In genomic region chr5:96329886-96330531, GRCh38 we compare ENCODE assay signal across 17 cellular contexts.
DNase-seq lines count a peak whose midpoint lies in the region; ATAC-seq and TF ChIP-seq lines count a peak whose summit lies in the region.
"Had no signal": no experiment of that assay in that cellular context is flagged by ENCODE, and none has a peak within 500 bp of the region (broad histone marks: within the 10 kb centered on the region; RNA-seq: fewer than 3 reads in every experiment).

No MANE protein-coding gene starts in this region.

- H3K9me3 Mint-ChIP-seq in natural killer cell treated with Interleukin-12 subunit alpha and Interleukin-12 subunit beta and Interleukin-15 and Interleukin-18, amount 100 ng/mL, for 72 hours, result no peaks in the 10 kb centered on the region
- H3K9me3 Mint-ChIP-seq in natural killer cell, result no peaks in the 10 kb centered on the region
- H3K9me3 Mint-ChIP-seq in naive thymus-derived CD8-positive, alpha-beta T cell, result no peaks in the 10 kb centered on the region
- H3K9me3 Mint-ChIP-seq: activated T-cell treated with anti-CD3 and anti-CD28 coated beads, Interleukin-2, amount 50 U/mL, for 24 hours; endodermal cell had no signal

- no peak for DNase-seq in natural killer cell treated with Interleukin-12 subunit alpha and Interleukin-12 subunit beta and Interleukin-15 and Interleukin-18, amount 100 ng/mL, for 72 hours (ENCODE audit: low spot score)
- DNase-seq in natural killer cell (no peak), RKO (ENCODE audit: low spot score) (peak; percentile 29), fibroblast of mammary gland (ENCODE audit: low read depth) (peak; percentile 75), SK-N-DZ (ENCODE audit: low spot score) (no peak), NCI-H446 (lab: John Stamatoyannopoulos, UW) (no peak), cortex of kidney (lab: John Stamatoyannopoulos, UW) (no peak)
- DNase-seq in naive thymus-derived CD8-positive, alpha-beta T cell, result no peak
- DNase-seq: activated T-cell treated with anti-CD3 and anti-CD28 coated beads, Interleukin-2, amount 50 U/mL, for 24 hours; amygdala; endodermal cell; hypothalamus; NCI-H2081; PC-9; stimulated activated CD4-positive, alpha-beta T cell treated with anti-CD3 and anti-CD28 coated beads, Interleukin-15, amount 100 ng/mL, for 24 hours; stomach had no signal

- ATAC-seq in natural killer cell treated with Interleukin-12 subunit alpha and Interleukin-12 subunit beta and Interleukin-15 and Interleukin-18, amount 100 ng/mL, for 72 hours, result peak; percentile 74 to 76
- no peak for ATAC-seq in natural killer cell
- no peak for ATAC-seq in naive thymus-derived CD8-positive, alpha-beta T cell

- H3K4me3 ChIP-seq in fibroblast of mammary gland (ENCODE audit: control insufficient read depth, low read depth, low read length), result no peak overlapping the region
- H3K4me3 ChIP-seq: PC-9, right atrium auricular region, stomach had no signal

- peaks cover 22 to 30% of the 10 kb centered on the region in 2 donors for H3K27me3 Mint-ChIP-seq in natural killer cell treated with Interleukin-12 subunit alpha and Interleukin-12 subunit beta and Interleukin-15 and Interleukin-18, amount 100 ng/mL, for 72 hours
- peaks cover 17 to 29% of the 10 kb centered on the region in 2 donors for H3K27me3 Mint-ChIP-seq in natural killer cell (ENCODE audit: low read depth in 2 of 2)
- peaks cover 14 to 50% (median 16%) of the 10 kb centered on the region in 5 donors for H3K27me3 Mint-ChIP-seq in naive thymus-derived CD8-positive, alpha-beta T cell

- peak overlapping the region; percentile 16 for H3K4me3 Mint-ChIP-seq in natural killer cell treated with Interleukin-12 subunit alpha and Interleukin-12 subunit beta and Interleukin-15 and Interleukin-18, amount 100 ng/mL, for 72 hours
- no peak overlapping the region for H3K4me3 Mint-ChIP-seq in natural killer cell
- no peak overlapping the region for H3K4me3 Mint-ChIP-seq in naive thymus-derived CD8-positive, alpha-beta T cell
- H3K4me3 Mint-ChIP-seq: activated T-cell treated with anti-CD3 and anti-CD28 coated beads, Interleukin-2, amount 50 U/mL, for 24 hours; endodermal cell had no signal

- H3K27ac Mint-ChIP-seq in natural killer cell treated with Interleukin-12 subunit alpha and Interleukin-12 subunit beta and Interleukin-15 and Interleukin-18, amount 100 ng/mL, for 72 hours, result peak overlapping the region; percentile 11 to 13
- no peak overlapping the region for H3K27ac Mint-ChIP-seq in natural killer cell
- no peak overlapping the region for H3K27ac Mint-ChIP-seq in naive thymus-derived CD8-positive, alpha-beta T cell
- H3K27ac Mint-ChIP-seq: activated T-cell treated with anti-CD3 and anti-CD28 coated beads, Interleukin-2, amount 50 U/mL, for 24 hours; endodermal cell had no signal

- H3K4me1 Mint-ChIP-seq in natural killer cell treated with Interleukin-12 subunit alpha and Interleukin-12 subunit beta and Interleukin-15 and Interleukin-18, amount 100 ng/mL, for 72 hours (ENCODE audit: low read depth in 2 of 2), result peaks cover 9 to 10% of the 10 kb centered on the region in 2 donors
- H3K4me1 Mint-ChIP-seq in natural killer cell, result no peaks in the 10 kb centered on the region
- no peaks in the 10 kb centered on the region for H3K4me1 Mint-ChIP-seq in naive thymus-derived CD8-positive, alpha-beta T cell

- intact Hi-C loops in natural killer cell (cut with micrococcal nuclease), result no loop called here

- no peaks in the 10 kb centered on the region for H3K36me3 Mint-ChIP-seq in natural killer cell treated with Interleukin-12 subunit alpha and Interleukin-12 subunit beta and Interleukin-15 and Interleukin-18, amount 100 ng/mL, for 72 hours
- no peaks in the 10 kb centered on the region for H3K36me3 Mint-ChIP-seq in natural killer cell
- H3K36me3 Mint-ChIP-seq in naive thymus-derived CD8-positive, alpha-beta T cell, result no peaks in the 10 kb centered on the region

- TF ChIP-seq CTCF in natural killer cell (IDR thresholded peaks at IDR 0.05) (no peak), fibroblast of mammary gland (conservative IDR thresholded peaks at IDR 0.05; ENCODE audit: control insufficient read depth, insufficient read depth, low read depth, low read length) (no peak)

- POLR2A ChIA-PET in naive thymus-derived CD8-positive, alpha-beta T cell (lab: Charles Lee), result no interaction called here

Comparison
In these comparisons a context has a peak if more than half of its experiments do, and no peak if none do; other contexts are left out.
1. ATAC-seq: peak in natural killer cell treated with Interleukin-12 subunit alpha and Interleukin-12 subunit beta and Interleukin-15 and Interleukin-18, amount 100 ng/mL, for 72 hours (2 of 2); none in natural killer cell (0 of 3) and naive thymus-derived CD8-positive, alpha-beta T cell (0 of 2).
2. H3K27ac Mint-ChIP-seq: peak in natural killer cell treated with Interleukin-12 subunit alpha and Interleukin-12 subunit beta and Interleukin-15 and Interleukin-18, amount 100 ng/mL, for 72 hours (2 of 2); none in natural killer cell (0 of 2) and naive thymus-derived CD8-positive, alpha-beta T cell (0 of 10).
3. DNase-seq: peak in RKO (single experiment) and fibroblast of mammary gland (single experiment); none in natural killer cell treated with Interleukin-12 subunit alpha and Interleukin-12 subunit beta and Interleukin-15 and Interleukin-18, amount 100 ng/mL, for 72 hours (single experiment), natural killer cell (single experiment), SK-N-DZ (single experiment), naive thymus-derived CD8-positive, alpha-beta T cell (0 of 10), NCI-H446 (0 of 2) and cortex of kidney (single experiment).